8 cellular contexts compared by ENCODE assay signal in the genomic region with DNA sequence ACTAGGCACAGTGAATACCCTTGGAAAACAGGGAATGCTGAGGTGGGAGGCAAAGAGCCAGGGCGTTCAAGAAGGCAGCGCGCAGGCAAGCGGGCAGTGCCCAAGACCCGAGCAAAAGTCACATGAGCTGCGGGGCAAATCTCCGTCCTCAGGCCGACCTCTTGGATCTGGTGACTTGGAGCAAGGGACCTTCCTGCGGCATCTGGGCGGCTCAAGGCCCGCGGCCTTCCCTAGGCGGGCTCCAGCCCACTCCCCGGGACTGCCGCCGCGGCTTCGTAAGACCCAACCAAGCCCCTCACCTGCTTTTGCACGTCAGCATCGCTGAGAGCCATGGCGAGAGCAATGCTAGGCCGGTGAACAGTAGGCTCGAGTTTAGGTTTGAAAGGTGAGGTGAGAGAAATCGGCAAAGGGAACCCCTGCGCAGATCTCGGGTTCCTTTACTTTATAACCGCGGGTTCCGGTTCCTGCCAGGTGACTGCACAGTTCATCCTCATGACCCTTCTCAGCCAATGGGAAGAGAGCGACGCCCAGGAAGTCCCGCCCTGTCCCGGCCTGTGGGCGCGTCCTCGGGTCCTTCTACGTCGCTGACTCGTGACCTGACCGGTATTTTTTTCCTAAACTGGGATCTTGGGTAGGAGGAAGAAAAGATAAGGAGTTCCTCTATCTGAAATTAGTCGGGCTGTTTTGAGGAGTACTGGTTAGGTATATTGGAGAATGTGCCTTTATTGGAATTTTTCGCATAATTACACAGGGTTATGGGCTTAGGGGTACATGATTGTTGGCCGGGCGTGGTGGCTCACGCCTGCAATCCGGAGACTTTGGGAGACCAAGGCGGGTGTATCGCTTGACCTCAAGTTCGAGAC. TPM values are rescaled to one million over a fixed set of nuclear protein-coding genes. Genes with fewer than 3 reads are reported as not detected.
A peak's percentile ranks its signal among the peaks of the same experiment; 100 is the strongest.
DNase-seq lines count a peak whose midpoint lies in the region; ATAC-seq and TF ChIP-seq lines count a peak whose summit lies in the region.

A gene (minus strand): TSS at position 446 of the 863 bp plus-strand sequence. CDS start 114 bp downstream, at position 332.

- no peaks in the 10 kb centered on the region for H3K27me3 Mint-ChIP-seq in activated naive CD8-positive, alpha-beta T cell treated with anti-CD3 and anti-CD28 coated beads, Interleukin-2, amount 10 ng/mL, durations not matched to agents 7 days and 5 days
- no peaks in the 10 kb centered on the region for H3K27me3 Mint-ChIP-seq in osteocyte (ENCODE audit: unreplicated experiment)

- H3K27ac ChIP-seq in SU-DHL-6 (ENCODE audit: low read depth, low read length) (peak within 1 kb of the TSS; percentile 44; the same call in 1 of the 2 replicates), thymus (ENCODE audit: low read depth) (peak within 1 kb of the TSS; percentile 89)

- intact Hi-C loops in head of caudate nucleus (cut with DNase I) = no loop called here

- peak within 1 kb of the TSS; percentile 90 for H3K27ac Mint-ChIP-seq in activated naive CD8-positive, alpha-beta T cell treated with anti-CD3 and anti-CD28 coated beads, Interleukin-2, amount 10 ng/mL, durations not matched to agents 7 days and 5 days
- H3K27ac Mint-ChIP-seq in osteocyte (ENCODE audit: unreplicated experiment) = peak within 1 kb of the TSS; percentile 100

- H3K4me3 ChIP-seq in SU-DHL-6 (ENCODE audit: insufficient read depth, low read length, poor library complexity, severe bottlenecking) (peak within 1 kb of the TSS; percentile 94), thymus (ENCODE audit: low read length) (peak within 1 kb of the TSS; percentile 100)

- no peaks in the 10 kb centered on the region for H3K36me3 ChIP-seq in SU-DHL-6 (ENCODE audit: low read length)
- H3K36me3 ChIP-seq in thymus (ENCODE audit: control insufficient read depth, insufficient read depth) = peaks cover 5% of the 10 kb centered on the region

- no peaks in the 10 kb centered on the region for H3K27me3 ChIP-seq in SU-DHL-6 (ENCODE audit: low read length)
- H3K27me3 ChIP-seq in thymus (ENCODE audit: control insufficient read depth, insufficient read depth) = no peaks in the 10 kb centered on the region

- peaks cover 7% of the 10 kb centered on the region for H3K36me3 Mint-ChIP-seq in activated naive CD8-positive, alpha-beta T cell treated with anti-CD3 and anti-CD28 coated beads, Interleukin-2, amount 10 ng/mL, durations not matched to agents 7 days and 5 days
- peaks cover 4% of the 10 kb centered on the region for H3K36me3 Mint-ChIP-seq in osteocyte (ENCODE audit: unreplicated experiment)

- peak within 1 kb of the TSS; percentile 98 for H3K4me3 Mint-ChIP-seq in activated naive CD8-positive, alpha-beta T cell treated with anti-CD3 and anti-CD28 coated beads, Interleukin-2, amount 10 ng/mL, durations not matched to agents 7 days and 5 days
- H3K4me3 Mint-ChIP-seq in osteocyte (ENCODE audit: unreplicated experiment) = peak within 1 kb of the TSS; percentile 98

- peaks cover 7% of the 10 kb centered on the region for H3K4me1 ChIP-seq in thymus (ENCODE audit: control insufficient read depth, insufficient read depth, low read length)

- no peaks in the 10 kb centered on the region for H3K9me3 Mint-ChIP-seq in activated naive CD8-positive, alpha-beta T cell treated with anti-CD3 and anti-CD28 coated beads, Interleukin-2, amount 10 ng/mL, durations not matched to agents 7 days and 5 days
- no peaks in the 10 kb centered on the region for H3K9me3 Mint-ChIP-seq in osteocyte (ENCODE audit: unreplicated experiment)

- DNase-seq in NCI-H128 (lab: John Stamatoyannopoulos, UW; ENCODE audit: unreplicated experiment) (peak; percentile 78), head of caudate nucleus (peak; percentile 92 to 99 (median 97)), osteocyte (ENCODE audit: extremely low spot score, unreplicated experiment) (peak; percentile 97)
- DNase-seq in activated naive CD8-positive, alpha-beta T cell treated with anti-CD3 and anti-CD28 coated beads, Interleukin-2, amount 10 ng/mL, durations not matched to agents 7 days and 5 days = peak; percentile 92

- ATAC-seq in HG02678 (IDR thresholded peaks at IDR 0.05; ENCODE audit: unreplicated experiment) = peak; percentile 100
- ATAC-seq in activated naive CD8-positive, alpha-beta T cell treated with anti-CD3 and anti-CD28 coated beads, Interleukin-2, amount 10 ng/mL, durations not matched to agents 7 days and 5 days (ENCODE audit: low read depth) = peak; percentile 99

- H3K4me2 ChIP-seq in SU-DHL-6 (ENCODE audit: low read depth, low read length, poor library complexity, severe bottlenecking) = peak within 1 kb of the TSS; percentile 78

- H4K20me1 ChIP-seq in SU-DHL-6 (ENCODE audit: low read depth, low read length) = no peaks in the 10 kb centered on the region

- POLR2A ChIA-PET in activated naive CD8-positive, alpha-beta T cell treated with anti-CD3 and anti-CD28 coated beads, Interleukin-2, amount 10 ng/mL, durations not matched to agents 7 days and 5 days (lab: Charles Lee) = no interaction called here

- peak within 1 kb of the TSS; percentile 64 for H2AFZ ChIP-seq in SU-DHL-6 (ENCODE audit: low read depth, low read length, severe bottlenecking)

- no peaks in the 10 kb centered on the region for H3K9me3 ChIP-seq in SU-DHL-6 (ENCODE audit: insufficient read depth, low read length)
- no peaks in the 10 kb centered on the region for H3K9me3 ChIP-seq in thymus (ENCODE audit: control insufficient read depth)

- no peak for TF ChIP-seq CTCF in SU-DHL-6 (IDR thresholded peaks at IDR 0.05; ENCODE audit: insufficient read depth, low read length, poor library complexity, severe bottlenecking)
- no peak for TF ChIP-seq CTCF in osteocyte (IDR thresholded peaks at IDR 0.05)

- H3K9ac ChIP-seq in SU-DHL-6 (ENCODE audit: low read length) = peak within 1 kb of the TSS; percentile 83

- H3K9me2 ChIP-seq in SU-DHL-6 (replicated peaks; ENCODE audit: insufficient read depth, low read length) = no peaks in the 10 kb centered on the region

- WGBS in thymus = under 1% methylated on average over 49 of the region's 49 CpGs

- peak; percentile 46 for TF ChIP-seq POLR2A in GM10847 (IDR thresholded peaks at IDR 0.05; ENCODE audit: extremely low read depth, insufficient read length)

- peaks cover 18% of the 10 kb centered on the region for H3K4me1 Mint-ChIP-seq in activated naive CD8-positive, alpha-beta T cell treated with anti-CD3 and anti-CD28 coated beads, Interleukin-2, amount 10 ng/mL, durations not matched to agents 7 days and 5 days
- peaks cover 19% of the 10 kb centered on the region for H3K4me1 Mint-ChIP-seq in osteocyte (ENCODE audit: unreplicated experiment)

- no peaks in the 10 kb centered on the region for H3F3A ChIP-seq in SU-DHL-6 (ENCODE audit: insufficient read depth)

- H3K79me2 ChIP-seq in SU-DHL-6 (ENCODE audit: insufficient read depth, low read length) = peaks cover 26% of the 10 kb centered on the region

RNA-seq across cellular contexts. Expression of the gene that starts here (rescaled TPM):
- 10 to 100 TPM; 84.9 to 88.2 TPM for total RNA-seq in activated naive CD8-positive, alpha-beta T cell treated with anti-CD3 and anti-CD28 coated beads, Interleukin-2, amount 10 ng/mL, durations not matched to agents 7 days and 5 days
- total RNA-seq in osteocyte = 119 and 123 TPM in 2 replicates
- polyA plus RNA-seq in thymus = 138 TPM

Comparison
In these comparisons a context has a peak if more than half of its experiments do, and no peak if none do; other contexts are left out.
1. Peak in every context shown above with its lines: DNase-seq, ATAC-seq, H3K4me3 ChIP-seq and H3K27ac ChIP-seq.